10 cellular contexts compared by ENCODE assay signal in the genomic region with DNA sequence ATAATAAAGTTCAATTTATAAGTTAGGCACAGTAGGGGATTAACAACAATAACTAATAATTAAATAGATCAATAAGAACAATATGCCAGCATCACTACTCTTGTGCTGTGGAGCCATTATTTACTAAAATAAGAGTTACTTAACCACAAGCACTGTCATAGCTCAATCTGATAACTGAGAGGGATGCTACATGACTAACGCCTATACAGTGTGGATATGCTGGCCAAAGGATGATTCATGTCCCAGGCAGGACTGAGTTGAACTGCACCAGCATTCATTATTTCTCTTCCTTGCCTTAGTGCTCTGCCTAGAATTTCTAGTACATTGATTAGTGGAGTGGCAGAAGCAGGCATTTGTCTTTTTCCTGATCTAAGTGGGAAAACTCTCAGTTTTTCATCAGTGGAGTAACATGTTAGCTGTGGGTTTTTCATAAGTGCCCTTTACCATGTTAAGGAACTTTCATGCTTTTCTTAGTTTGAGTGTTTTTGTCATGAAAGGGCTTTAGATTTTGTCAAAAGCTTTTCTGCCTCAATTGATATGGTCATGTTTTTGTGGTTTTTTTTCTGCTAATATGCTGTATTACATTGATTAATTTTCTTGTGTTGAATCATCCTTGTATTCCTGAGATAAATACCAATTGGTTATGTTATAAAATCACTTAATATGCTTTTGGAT. TPM values are rescaled to one million over a fixed set of nuclear protein-coding genes. Genes with fewer than 3 reads are reported as not detected.
DNase-seq lines count a peak whose midpoint lies in the region; ATAC-seq and TF ChIP-seq lines count a peak whose summit lies in the region.
"Had no signal": no experiment of that assay in that cellular context is flagged by ENCODE, and none has a peak within 500 bp of the region (broad histone marks: within the 10 kb centered on the region; RNA-seq: fewer than 3 reads in every experiment).

No MANE protein-coding gene starts in this region.

- no CpG with 5 or more reads among the region's 1 CpG for whole genome bisulfite sequencing in neuronal stem cell (ENCODE audit: extremely low coverage in 2 of 2, insufficient read length in 2 of 2, insufficient replicate concordance in 1 of 2), 2 donors

- H4K91ac ChIP-seq in neuronal stem cell (ENCODE audit: low read depth, low read length, poor library complexity): no peak overlapping the region

- peak; percentile 77 to 84 for ATAC-seq in activated T-cell treated with anti-CD3 and anti-CD28 coated beads, Interleukin-2, amount 50 U/mL, for 4 hours
- ATAC-seq in RWPE2 (ENCODE audit: low read depth): peak; percentile 100
- peak; percentile 100 for ATAC-seq in stimulated activated effector memory CD8-positive, alpha-beta T cell treated with anti-CD3 and anti-CD28 coated beads, Interleukin-12 subunit alpha, Interleukin-12 subunit beta, amount 100 ng/mL, for 72 hours

- H3K4ac ChIP-seq in neuronal stem cell (ENCODE audit: low read length): no peak overlapping the region

- H3K36me3 ChIP-seq in RWPE2 (ENCODE audit: low read depth): peaks cover 8% of the 10 kb centered on the region
- H3K36me3 ChIP-seq in neuronal stem cell (replicated peaks in 1 of 2; ENCODE audit: control insufficient read depth in 2 of 2, insufficient read depth in 2 of 2, low read length in 2 of 2): peaks cover 0 to 3% of the 10 kb centered on the region in 2 donors

- H3K9me3 ChIP-seq in RWPE2 (ENCODE audit: severe bottlenecking) (no peaks in the 10 kb centered on the region), neuronal stem cell (replicated peaks in 1 of 2; ENCODE audit: control insufficient read depth in 2 of 2, insufficient read depth in 1 of 2, low read depth in 1 of 2, low read length in 2 of 2) (peaks cover 0 to 9% of the 10 kb centered on the region in 2 donors)

- peaks cover 2% of the 10 kb centered on the region for H3K4me1 Mint-ChIP-seq in activated T-cell treated with anti-CD3 and anti-CD28 coated beads, Interleukin-2, amount 50 U/mL, for 4 hours (ENCODE audit: low read depth)
- peaks cover 8% of the 10 kb centered on the region for H3K4me1 Mint-ChIP-seq in stimulated activated effector memory CD8-positive, alpha-beta T cell treated with anti-CD3 and anti-CD28 coated beads, Interleukin-12 subunit alpha, Interleukin-12 subunit beta, amount 100 ng/mL, for 72 hours

- H3K27ac ChIP-seq in RWPE2 (ENCODE audit: poor library complexity, severe bottlenecking): no peak overlapping the region
- H3K27ac ChIP-seq in neuronal stem cell (replicated peaks; ENCODE audit: low read length): no peak overlapping the region

- H3K4me2 ChIP-seq in neuronal stem cell (ENCODE audit: insufficient read depth, low read length, poor library complexity, severe bottlenecking): no peak overlapping the region

- intact Hi-C loops in head of caudate nucleus (cut with DNase I): no loop called here

- no peak overlapping the region for H2AFZ ChIP-seq in neuronal stem cell (ENCODE audit: low read length)

- no peak overlapping the region for H3K14ac ChIP-seq in neuronal stem cell (ENCODE audit: low read length)

- H3K23ac ChIP-seq in neuronal stem cell (ENCODE audit: low read depth, low read length, poor library complexity): no peak overlapping the region

- H3K4me3 ChIP-seq in RWPE2 (ENCODE audit: severe bottlenecking) (no peak overlapping the region), neuronal stem cell (ENCODE audit: low read length in 2 of 2) (no peak overlapping the region)

- no peak overlapping the region for H2BK5ac ChIP-seq in neuronal stem cell (ENCODE audit: low read length)

- H3K27ac Mint-ChIP-seq in stimulated activated effector memory CD8-positive, alpha-beta T cell treated with anti-CD3 and anti-CD28 coated beads, Interleukin-12 subunit alpha, Interleukin-12 subunit beta, amount 100 ng/mL, for 72 hours: peak overlapping the region; percentile 29

- no peaks in the 10 kb centered on the region for H3K79me1 ChIP-seq in neuronal stem cell (ENCODE audit: low read depth, low read length)

- H4K8ac ChIP-seq in neuronal stem cell (ENCODE audit: low read depth, low read length): no peak overlapping the region

- no peak for TF ChIP-seq CTCF in RWPE2 (IDR thresholded peaks at IDR 0.05; ENCODE audit: poor library complexity, severe bottlenecking)

- no peak overlapping the region for H2BK120ac ChIP-seq in neuronal stem cell (ENCODE audit: low read depth, low read length)

- DNase-seq in activated T-cell treated with anti-CD3 and anti-CD28 coated beads, Interleukin-2, amount 50 U/mL, for 4 hours: no peak
- no peak for DNase-seq in activated T-cell treated with anti-CD3 and anti-CD28 coated beads, Interleukin-2, amount 50 U/mL, for 1 hour
- DNase-seq in RWPE2 (ENCODE audit: low spot score) (no peak), fibroblast of gingiva (ENCODE audit: low read depth) (peak; percentile 79), neuronal stem cell (ENCODE audit: low spot score) (no peak), head of caudate nucleus (no peak)
- DNase-seq in stimulated activated effector memory CD8-positive, alpha-beta T cell treated with anti-CD3 and anti-CD28 coated beads, Interleukin-12 subunit alpha, Interleukin-12 subunit beta, amount 100 ng/mL, for 72 hours (ENCODE audit: low spot score in 2 of 2): no peak
- no peak for DNase-seq in NK-92 treated with Interleukin-12 subunit alpha and Interleukin-12 subunit beta, amount 100 ng/mL, for 24 hours (lab: John Stamatoyannopoulos, UW)
- DNase-seq: glutamatergic neuron; stimulated activated CD4-positive, alpha-beta T cell treated with anti-CD3 and anti-CD28 coated beads, Interleukin-4, amount 100 ng/mL, for 4 hours had no signal

- no peak overlapping the region for H3K4me3 Mint-ChIP-seq in activated T-cell treated with anti-CD3 and anti-CD28 coated beads, Interleukin-2, amount 50 U/mL, for 4 hours
- H3K4me3 Mint-ChIP-seq in stimulated activated effector memory CD8-positive, alpha-beta T cell treated with anti-CD3 and anti-CD28 coated beads, Interleukin-12 subunit alpha, Interleukin-12 subunit beta, amount 100 ng/mL, for 72 hours: no peak overlapping the region

- no peak overlapping the region for H2AK5ac ChIP-seq in neuronal stem cell (ENCODE audit: low read depth, low read length)

- peaks cover 3% of the 10 kb centered on the region for H3K4me1 ChIP-seq in RWPE2 (ENCODE audit: insufficient read depth, poor library complexity, severe bottlenecking)
- no peaks in the 10 kb centered on the region for H3K4me1 ChIP-seq in neuronal stem cell (ENCODE audit: control insufficient read depth in 2 of 2, insufficient read depth in 1 of 2, low read depth in 1 of 2, low read length in 2 of 2)

- peaks cover 12% of the 10 kb centered on the region for H3K9me3 Mint-ChIP-seq in activated T-cell treated with anti-CD3 and anti-CD28 coated beads, Interleukin-2, amount 50 U/mL, for 4 hours
- peaks cover 16% of the 10 kb centered on the region for H3K9me3 Mint-ChIP-seq in stimulated activated effector memory CD8-positive, alpha-beta T cell treated with anti-CD3 and anti-CD28 coated beads, Interleukin-12 subunit alpha, Interleukin-12 subunit beta, amount 100 ng/mL, for 72 hours

- H2BK12ac ChIP-seq in neuronal stem cell (ENCODE audit: low read length): no peak overlapping the region

- peaks cover 43% of the 10 kb centered on the region for H3K36me3 Mint-ChIP-seq in activated T-cell treated with anti-CD3 and anti-CD28 coated beads, Interleukin-2, amount 50 U/mL, for 4 hours (ENCODE audit: insufficient read depth)
- peaks cover 31% of the 10 kb centered on the region for H3K36me3 Mint-ChIP-seq in stimulated activated effector memory CD8-positive, alpha-beta T cell treated with anti-CD3 and anti-CD28 coated beads, Interleukin-12 subunit alpha, Interleukin-12 subunit beta, amount 100 ng/mL, for 72 hours

- H2BK15ac ChIP-seq in neuronal stem cell (ENCODE audit: low read length): no peak overlapping the region

- H3K9ac ChIP-seq in neuronal stem cell (ENCODE audit: low read depth, low read length, poor library complexity): no peak overlapping the region

- H3K27me3 ChIP-seq in RWPE2 (ENCODE audit: insufficient read depth, poor library complexity, severe bottlenecking): no peaks in the 10 kb centered on the region
- no peaks in the 10 kb centered on the region for H3K27me3 ChIP-seq in neuronal stem cell (ENCODE audit: control insufficient read depth in 3 of 3, insufficient read depth in 3 of 3, low read depth in 1 of 3, low read length in 3 of 3)

- no peak overlapping the region for H3K18ac ChIP-seq in neuronal stem cell (ENCODE audit: low read length)

- H3K27me3 Mint-ChIP-seq in activated T-cell treated with anti-CD3 and anti-CD28 coated beads, Interleukin-2, amount 50 U/mL, for 4 hours (ENCODE audit: low read depth): no peaks in the 10 kb centered on the region

RNA-seq across cellular contexts. Expression of a gene that starts 21.7 kb away (rescaled TPM):
- 1 to 10 TPM; 4.3 to 5.2 (median 4.8) TPM for total RNA-seq in activated T-cell treated with anti-CD3 and anti-CD28 coated beads, Interleukin-2, amount 50 U/mL, for 4 hours
- polyA plus RNA-seq in neuronal stem cell (2013, experiment 1 of 2): 6.0 TPM
- 6.5 TPM for polyA plus RNA-seq in neuronal stem cell (2013, experiment 2 of 2)

RNA-seq across cellular contexts. Expression of a gene that starts 21.9 kb away (rescaled TPM):
- total RNA-seq in activated T-cell treated with anti-CD3 and anti-CD28 coated beads, Interleukin-2, amount 50 U/mL, for 4 hours: 10 to 100 TPM; 32.3 to 39.0 (median 36.2) TPM
- 215 TPM for polyA plus RNA-seq in neuronal stem cell (2013, experiment 1 of 2)
- polyA plus RNA-seq in neuronal stem cell (2013, experiment 2 of 2): 213 TPM
